In genomic region chr17:75783069-75783783, GRCh38 we compare ENCODE assay signal across 7 cellular contexts.
DNase-seq lines count a peak whose midpoint lies in the region; ATAC-seq and TF ChIP-seq lines count a peak whose summit lies in the region.

No MANE protein-coding gene starts in this region.

- peak; percentile 84 for DNase-seq in ELR (ENCODE audit: low read depth)
- DNase-seq in KG1 (lab: John Stamatoyannopoulos, UW): peak; percentile 92
- peak; percentile 95 for DNase-seq in SKM-1 treated with dmso at 0.1 percent for 144 hours (lab: John Stamatoyannopoulos, UW; ENCODE audit: unreplicated experiment)
- DNase-seq in epithelial cell of prostate (ENCODE audit: low read depth, low spot score): peak; percentile 61

- H3K36me3 ChIP-seq in parathyroid adenoma (ENCODE audit: control insufficient read depth, insufficient read depth, low read length): no peaks in the 10 kb centered on the region

- TF ChIP-seq CTCF in parathyroid adenoma (IDR thresholded peaks at IDR 0.05): peak; percentile 86

- peak overlapping the region; percentile 82 for H3K4me3 ChIP-seq in parathyroid adenoma (ENCODE audit: low read depth, low read length)

- no peaks in the 10 kb centered on the region for H3K27me3 ChIP-seq in parathyroid adenoma (ENCODE audit: control insufficient read depth, insufficient read depth, low read length)

- H2AFZ ChIP-seq in parathyroid adenoma: peak overlapping the region; percentile 65

- H3K27ac ChIP-seq in epithelial cell of prostate (peak overlapping the region; percentile 98), parathyroid adenoma (peak overlapping the region; percentile 98)

- no peak overlapping the region for H3K9ac ChIP-seq in parathyroid adenoma

- no peaks in the 10 kb centered on the region for H3K9me3 ChIP-seq in parathyroid adenoma (ENCODE audit: control insufficient read depth, low read length)

- H3K4me1 ChIP-seq in parathyroid adenoma: peaks cover 24% of the 10 kb centered on the region

- peaks cover 26% of the 10 kb centered on the region for H3K79me2 ChIP-seq in parathyroid adenoma

- no peak for ATAC-seq in HG02759 (IDR thresholded peaks at IDR 0.05; ENCODE audit: unreplicated experiment)
- no peak for ATAC-seq in HG02763 (IDR thresholded peaks at IDR 0.05; ENCODE audit: unreplicated experiment)

- peak overlapping the region; percentile 96 for H3K4me2 ChIP-seq in parathyroid adenoma (ENCODE audit: low read length)
